23 cellular contexts compared by ENCODE assay signal in genomic region chr2:190301032-190301431, GRCh38.
"Had no signal": no experiment of that assay in that cellular context is flagged by ENCODE, and none has a peak within 500 bp of the region (broad histone marks: within the 10 kb centered on the region; RNA-seq: fewer than 3 reads in every experiment).

No MANE protein-coding gene starts in this region.

- ATAC-seq: activated CD4-positive, CD25-positive, alpha-beta regulatory T cell treated with anti-CD3 and anti-CD28 coated beads, Interleukin-2, amount 50 U/mL, for 24 hours; activated naive CD4-positive, alpha-beta T cell treated with anti-CD3 and anti-CD28 coated beads, Interleukin-2, amount 50 U/mL, for 72 hours; activated T-cell treated with anti-CD3 and anti-CD28 coated beads, Interleukin-2, amount 50 U/mL, for 72 hours; left lung; mucosa of descending colon; T-helper 17 cell had no signal

- H3K4me1 ChIP-seq: left lung, prostate gland, right atrium auricular region, testis had no signal

- DNase-seq: activated CD4-positive, alpha-beta T cell treated with anti-CD3 and anti-CD28 coated beads, Interleukin-2, amount 50 U/mL, for 4 hours; activated gamma-delta T cell treated with Interleukin-2 at 50 U/mL for 16 hours; activated T-cell treated with anti-CD3 and anti-CD28 coated beads, Interleukin-2, amount 50 U/mL, for 72 hours; effector CD8-positive, alpha-beta T cell; glutamatergic neuron; hypothalamus; kidney; left lung; mucosa of descending colon; naive B cell; stimulated activated CD4-positive, alpha-beta T cell treated with anti-CD3 and anti-CD28 coated beads, Interleukin-15, amount 100 ng/mL, for 24 hours; stimulated activated CD4-positive, alpha-beta T cell treated with anti-CD3 and anti-CD28 coated beads, Interleukin-2, amount 100 ng/mL, for 48 hours; T-helper 17 cell; testis had no signal

- H3K4me3 Mint-ChIP-seq: activated T-cell treated with anti-CD3 and anti-CD28 coated beads, Interleukin-2, amount 50 U/mL, for 72 hours; dendritic cell treated with granulocyte-macrophage colony-stimulating factor and Interleukin-4, amounts not matched to agents 40 ng/mL and 50 ng/mL, for 4 days; memory B cell; neural crest cell; T-helper 17 cell; type B pancreatic cell had no signal

- H3K9me3 ChIP-seq: left lung, mucosa of descending colon, prostate gland, right atrium auricular region, testis had no signal

- H3K4me3 ChIP-seq: left lung, mucosa of descending colon, prostate gland, right atrium auricular region, skin epidermis, testis had no signal

- H3K36me3 ChIP-seq: prostate gland had no signal

- H3K27me3 ChIP-seq: left lung, right atrium auricular region, testis had no signal

- H3K9me3 Mint-ChIP-seq: type B pancreatic cell had no signal

- H3K27ac ChIP-seq: left lung, prostate gland, right atrium auricular region, skin epidermis, testis had no signal

- H3K27ac Mint-ChIP-seq: activated naive CD4-positive, alpha-beta T cell treated with anti-CD3 and anti-CD28 coated beads, Interleukin-2, amount 50 U/mL, for 72 hours; activated T-cell treated with anti-CD3 and anti-CD28 coated beads, Interleukin-2, amount 50 U/mL, for 72 hours; dendritic cell treated with granulocyte-macrophage colony-stimulating factor and Interleukin-4, amounts not matched to agents 40 ng/mL and 50 ng/mL, for 4 days; memory B cell; T-helper 17 cell; type B pancreatic cell had no signal

- H3K27me3 Mint-ChIP-seq: dendritic cell treated with granulocyte-macrophage colony-stimulating factor and Interleukin-4, amounts not matched to agents 40 ng/mL and 50 ng/mL, for 4 days; memory B cell; naive B cell; T-helper 17 cell; type B pancreatic cell had no signal
